Comparison of ENCODE assay signal across 9 cellular contexts in genomic region chr13:40116008-40116407, GRCh38.
DNase-seq lines count a peak whose midpoint lies in the region; ATAC-seq and TF ChIP-seq lines count a peak whose summit lies in the region.
"Had no signal": no experiment of that assay in that cellular context is flagged by ENCODE, and none has a peak within 500 bp of the region (broad histone marks: within the 10 kb centered on the region; RNA-seq: fewer than 3 reads in every experiment).

No MANE protein-coding gene starts in this region.

- no peaks in the 10 kb centered on the region for H3K27me3 ChIP-seq in gastroesophageal sphincter

- DNase-seq in activated T-cell treated with anti-CD3 and anti-CD28 coated beads for 48 hours (ENCODE audit: low read depth) (peak; percentile 16), activated T-cell treated with anti-CD3 and anti-CD28 coated beads for 4 hours (no peak), HPDE6-E6E7 (ENCODE audit: extremely low spot score) (peak; percentile 53), skeletal muscle cell (ENCODE audit: low read depth) (peak; percentile 49), superior temporal gyrus (ENCODE audit: extremely low spot score) (no peak)
- peak; percentile 30 for DNase-seq in activated T-cell treated with anti-CD3 and anti-CD28 coated beads, Interleukin-2, amount 50 U/mL, for 1 hour

- WGBS in gastroesophageal sphincter (ENCODE audit: low coverage in 1 of 2), 2 donors: 64 to 75% methylated on average over 5 to 6 of the region's 6 CpGs

- H3K9me3 ChIP-seq in gastroesophageal sphincter: no peaks in the 10 kb centered on the region

- no peaks in the 10 kb centered on the region for H3K36me3 ChIP-seq in gastroesophageal sphincter

- H3K4me1 ChIP-seq in gastroesophageal sphincter: peaks cover 0 to 12% (median 4%) of the 10 kb centered on the region in 3 donors

- H3K4me3 ChIP-seq in gastroesophageal sphincter: no peak overlapping the region
- H3K4me3 ChIP-seq in skeletal muscle cell (ENCODE audit: low read depth, low read length): no peak overlapping the region

- no peak for TF ChIP-seq EP300 in gastroesophageal sphincter (IDR thresholded peaks at IDR 0.05)

- ATAC-seq in gastroesophageal sphincter (peak; percentile 52), GM21723 (IDR thresholded peaks at IDR 0.05; ENCODE audit: unreplicated experiment) (no peak)

- no peak for TF ChIP-seq POLR2A in gastroesophageal sphincter (IDR thresholded peaks at IDR 0.05)

- H3K27ac ChIP-seq in gastroesophageal sphincter: peak overlapping the region in 1 of 4 donors; percentile 55
- H3K27ac ChIP-seq: C4-2B had no signal

- no peak for TF ChIP-seq CTCF in gastroesophageal sphincter (IDR thresholded peaks at IDR 0.05)

Comparison
In these comparisons a context has a peak if more than half of its experiments do, and no peak if none do; other contexts are left out.
1. DNase-seq: peak in activated T-cell treated with anti-CD3 and anti-CD28 coated beads for 48 hours (single experiment), HPDE6-E6E7 (single experiment), activated T-cell treated with anti-CD3 and anti-CD28 coated beads, Interleukin-2, amount 50 U/mL, for 1 hour (single experiment) and skeletal muscle cell (single experiment); none in activated T-cell treated with anti-CD3 and anti-CD28 coated beads for 4 hours (single experiment) and superior temporal gyrus (single experiment).